In genomic region chr1:97433520-97434175, GRCh38 we compare ENCODE assay signal across 12 cellular contexts.
DNase-seq lines count a peak whose midpoint lies in the region; FAIRE-seq and TF ChIP-seq lines count a peak whose summit lies in the region.
"Had no signal": no experiment of that assay in that cellular context is flagged by ENCODE, and none has a peak within 500 bp of the region (broad histone marks: within the 10 kb centered on the region; RNA-seq: fewer than 3 reads in every experiment).

No MANE protein-coding gene starts in this region.

- no peak for FAIRE-seq in urothelium cell line (lab: Jason Lieb, UNC)

- H3K27ac ChIP-seq in GM23248 = peak overlapping the region; percentile 50
- peak overlapping the region; percentile 54 for H3K27ac ChIP-seq in smooth muscle cell (ENCODE audit: low read depth)
- H3K27ac ChIP-seq in OCI-LY7 (ENCODE audit: low read depth, low read length, poor library complexity, severe bottlenecking) = no peak overlapping the region
- H3K27ac ChIP-seq: adrenal gland, suprapubic skin, VCaP had no signal

- no TSS peak for BruUV-seq in OCI-LY7 (replicated peaks; lab: Mats Ljungman, UMichigan)

- no peaks in the 10 kb centered on the region for H3K36me3 ChIP-seq in GM23248 (ENCODE audit: low read depth)
- H3K36me3 ChIP-seq in smooth muscle cell (ENCODE audit: low read depth) = no peaks in the 10 kb centered on the region
- no peaks in the 10 kb centered on the region for H3K36me3 ChIP-seq in OCI-LY7 (ENCODE audit: insufficient read depth, low read length)
- H3K36me3 ChIP-seq: adrenal gland, suprapubic skin had no signal

- H3K9me3 ChIP-seq in GM23248 (ENCODE audit: low read depth) (no peaks in the 10 kb centered on the region), smooth muscle cell (replicated peaks; ENCODE audit: low read depth) (no peaks in the 10 kb centered on the region), OCI-LY7 (ENCODE audit: low read length) (no peaks in the 10 kb centered on the region)
- H3K9me3 ChIP-seq: suprapubic skin had no signal

- H3K4me3 ChIP-seq in GM23248 (0 out of 2 replicates have a peak overlapping the region, but pooled peaks have one; percentile 22), smooth muscle cell (no peak overlapping the region), OCI-LY7 (ENCODE audit: low read depth, low read length, poor library complexity, severe bottlenecking) (no peak overlapping the region)
- H3K4me3 ChIP-seq: adrenal gland, suprapubic skin had no signal

- H3K27me3 ChIP-seq in GM23248 (replicated peaks; ENCODE audit: insufficient read depth) = no peaks in the 10 kb centered on the region
- H3K27me3 ChIP-seq in smooth muscle cell (ENCODE audit: low read depth) = no peaks in the 10 kb centered on the region
- H3K27me3 ChIP-seq: adrenal gland, suprapubic skin had no signal

- H3K4me1 ChIP-seq in GM23248 (ENCODE audit: insufficient read depth) (peaks cover 27% of the 10 kb centered on the region), smooth muscle cell (ENCODE audit: low read depth) (no peaks in the 10 kb centered on the region), OCI-LY7 (ENCODE audit: insufficient read depth, low read length, poor library complexity, severe bottlenecking) (no peaks in the 10 kb centered on the region)
- H3K4me1 ChIP-seq: adrenal gland had no signal

- DNase-seq in GM23248 (peak; percentile 93), RPMI7951 (ENCODE audit: low read depth) (peak; percentile 83), fibroblast of gingiva (ENCODE audit: low read depth) (peak; percentile 87), smooth muscle cell (lab: John Stamatoyannopoulos, UW; ENCODE audit: unreplicated experiment) (no peak), urothelium cell line (ENCODE audit: low spot score) (no peak), OCI-LY7 (ENCODE audit: low spot score) (no peak), hypothalamus (lab: John Stamatoyannopoulos, UW) (no peak)
- DNase-seq: adrenal gland, KG1, right cardiac atrium had no signal

- no peaks in the 10 kb centered on the region for H3K79me2 ChIP-seq in GM23248 (ENCODE audit: insufficient read depth)
- no peaks in the 10 kb centered on the region for H3K79me2 ChIP-seq in smooth muscle cell (ENCODE audit: low read depth)
- no peaks in the 10 kb centered on the region for H3K79me2 ChIP-seq in OCI-LY7 (ENCODE audit: insufficient read depth, low read depth, low read length)

- H3K4me2 ChIP-seq in GM23248 (ENCODE audit: unreplicated experiment) (peak overlapping the region; percentile 49), smooth muscle cell (peak overlapping the region; percentile 47), OCI-LY7 (ENCODE audit: low read length) (no peak overlapping the region)

- H4K20me1 ChIP-seq in GM23248 (ENCODE audit: insufficient read depth) = no peaks in the 10 kb centered on the region
- H4K20me1 ChIP-seq in smooth muscle cell (ENCODE audit: low read depth) = no peaks in the 10 kb centered on the region
- H4K20me1 ChIP-seq in OCI-LY7 (ENCODE audit: insufficient read depth, low read length) = no peaks in the 10 kb centered on the region

- H3F3A ChIP-seq in GM23248 (ENCODE audit: insufficient read depth) (peaks cover 30% of the 10 kb centered on the region), smooth muscle cell (ENCODE audit: low read depth) (no peaks in the 10 kb centered on the region)

- POLR2A ChIA-PET in OCI-LY7 (lab: Charles Lee) = no interaction called here

- intact Hi-C loops in OCI-LY7 (cut with micrococcal nuclease; ENCODE audit: unreplicated experiment) = no loop called here

- in situ Hi-C loops in GM23248 (cut with MboI) = no loop called here

- H3K9me2 ChIP-seq in GM23248 (ENCODE audit: insufficient read depth) (no peaks in the 10 kb centered on the region; the same call in 1 of the 2 replicates), OCI-LY7 (ENCODE audit: insufficient read depth, low read length) (no peaks in the 10 kb centered on the region)

- CTCF ChIA-PET in OCI-LY7 (lab: Charles Lee; ENCODE audit: unreplicated experiment) = no interaction called here

- TF ChIP-seq CTCF in smooth muscle cell (IDR thresholded peaks at IDR 0.05; ENCODE audit: borderline replicate concordance, insufficient read depth, poor library complexity, severe bottlenecking) (no peak), OCI-LY7 (conservative IDR thresholded peaks at IDR 0.05; ENCODE audit: low read length) (no peak)

- no peak overlapping the region for H2AFZ ChIP-seq in GM23248
- no peak overlapping the region for H2AFZ ChIP-seq in smooth muscle cell (ENCODE audit: low read depth)
- no peak overlapping the region for H2AFZ ChIP-seq in OCI-LY7 (ENCODE audit: low read length)

- WGBS in GM23248 (ENCODE audit: low coverage in 1 of 2, low lambda C conversion rate in 2 of 2, missing lambda C conversion rate in 2 of 2), 2 experiments = 1 to 2% methylated on average over 2 of the region's 2 CpGs
- 47% methylated on average over 2 of the region's 2 CpGs for WGBS in smooth muscle cell (ENCODE audit: low lambda C conversion rate)

- no peak overlapping the region for H3K9ac ChIP-seq in GM23248
- no peak overlapping the region for H3K9ac ChIP-seq in smooth muscle cell (ENCODE audit: low read depth)

Comparison
In these comparisons a context has a peak if more than half of its experiments do, and no peak if none do; other contexts are left out.
1. DNase-seq: peak in GM23248 (single experiment), RPMI7951 (single experiment) and fibroblast of gingiva (single experiment); none in smooth muscle cell (single experiment), urothelium cell line (single experiment), OCI-LY7 (single experiment) and hypothalamus (0 of 51).